Comparison of ENCODE assay signal across 11 cellular contexts in genomic region chr18:12879840-12880531, GRCh38. TPM values are rescaled to one million over a fixed set of nuclear protein-coding genes. Genes with fewer than 3 reads are reported as not detected.
DNase-seq lines count a peak whose midpoint lies in the region; ATAC-seq lines count a peak whose summit lies in the region.
"Had no signal": no experiment of that assay in that cellular context is flagged by ENCODE, and none has a peak within 500 bp of the region (broad histone marks: within the 10 kb centered on the region; RNA-seq: fewer than 3 reads in every experiment).

No MANE protein-coding gene starts in this region.

- H3K27ac Mint-ChIP-seq in activated CD4-positive, alpha-beta T cell treated with anti-CD3 and anti-CD28 coated beads, Interleukin-2, amount 10 ng/mL, durations not matched to agents 24 days and 14 days, result peak overlapping the region; percentile 70
- peak overlapping the region; percentile 13 to 96 for H3K27ac Mint-ChIP-seq in effector memory CD8-positive, alpha-beta T cell
- peak overlapping the region; percentile 6 for H3K27ac Mint-ChIP-seq in stimulated activated effector memory CD8-positive, alpha-beta T cell treated with anti-CD3 and anti-CD28 coated beads, Interleukin-12 subunit alpha, Interleukin-12 subunit beta, amount 100 ng/mL, for 72 hours
- H3K27ac Mint-ChIP-seq: HFFc6 had no signal

- no peak overlapping the region for H3K4me3 ChIP-seq in MG63
- H3K4me3 ChIP-seq: esophagus muscularis mucosa, SJSA1 had no signal

- no peaks in the 10 kb centered on the region for H3K36me3 ChIP-seq in MG63

- no peak for ATAC-seq in effector memory CD8-positive, alpha-beta T cell (replicated peaks)
- no peak for ATAC-seq in stimulated activated effector memory CD8-positive, alpha-beta T cell treated with anti-CD3 and anti-CD28 coated beads, Interleukin-12 subunit alpha, Interleukin-12 subunit beta, amount 100 ng/mL, for 72 hours

- H3K36me3 Mint-ChIP-seq in activated CD4-positive, alpha-beta T cell treated with anti-CD3 and anti-CD28 coated beads, Interleukin-2, amount 10 ng/mL, durations not matched to agents 24 days and 14 days (ENCODE audit: low read depth), result peaks cover 34% of the 10 kb centered on the region
- peaks cover 28% of the 10 kb centered on the region for H3K36me3 Mint-ChIP-seq in effector memory CD8-positive, alpha-beta T cell (ENCODE audit: insufficient read depth)
- H3K36me3 Mint-ChIP-seq in stimulated activated effector memory CD8-positive, alpha-beta T cell treated with anti-CD3 and anti-CD28 coated beads, Interleukin-12 subunit alpha, Interleukin-12 subunit beta, amount 100 ng/mL, for 72 hours, result peaks cover 47% of the 10 kb centered on the region

- DNase-seq in activated CD4-positive, alpha-beta T cell treated with anti-CD3 and anti-CD28 coated beads, Interleukin-2, amount 10 ng/mL, durations not matched to agents 24 days and 14 days, result no peak
- DNase-seq in activated CD4-positive, alpha-beta T cell treated with anti-CD3 and anti-CD28 coated beads, Interleukin-2, amount 50 U/mL, for 4 hours, result no peak
- DNase-seq in NOMO-1 treated with dmso at 0.1 percent for 144 hours (lab: John Stamatoyannopoulos, UW; ENCODE audit: unreplicated experiment), result peak; percentile 63
- DNase-seq in effector memory CD8-positive, alpha-beta T cell, result no peak
- no peak for DNase-seq in stimulated activated effector memory CD8-positive, alpha-beta T cell treated with anti-CD3 and anti-CD28 coated beads, Interleukin-12 subunit alpha, Interleukin-12 subunit beta, amount 100 ng/mL, for 72 hours (ENCODE audit: low spot score in 2 of 2)
- no peak for DNase-seq in MG63
- no peak for DNase-seq in NCI-H2227 (lab: John Stamatoyannopoulos, UW; ENCODE audit: unreplicated experiment)
- DNase-seq in retina, result no peak
- DNase-seq: HFFc6 had no signal

- H3K4me3 Mint-ChIP-seq in activated CD4-positive, alpha-beta T cell treated with anti-CD3 and anti-CD28 coated beads, Interleukin-2, amount 10 ng/mL, durations not matched to agents 24 days and 14 days, result peak overlapping the region; percentile 86
- peak overlapping the region; percentile 24 to 94 for H3K4me3 Mint-ChIP-seq in effector memory CD8-positive, alpha-beta T cell
- peak overlapping the region; percentile 80 for H3K4me3 Mint-ChIP-seq in stimulated activated effector memory CD8-positive, alpha-beta T cell treated with anti-CD3 and anti-CD28 coated beads, Interleukin-12 subunit alpha, Interleukin-12 subunit beta, amount 100 ng/mL, for 72 hours
- H3K4me3 Mint-ChIP-seq: HFFc6 had no signal

- no peaks in the 10 kb centered on the region for H3K9me3 Mint-ChIP-seq in activated CD4-positive, alpha-beta T cell treated with anti-CD3 and anti-CD28 coated beads, Interleukin-2, amount 10 ng/mL, durations not matched to agents 24 days and 14 days
- H3K9me3 Mint-ChIP-seq in effector memory CD8-positive, alpha-beta T cell, result no peaks in the 10 kb centered on the region
- no peaks in the 10 kb centered on the region for H3K9me3 Mint-ChIP-seq in stimulated activated effector memory CD8-positive, alpha-beta T cell treated with anti-CD3 and anti-CD28 coated beads, Interleukin-12 subunit alpha, Interleukin-12 subunit beta, amount 100 ng/mL, for 72 hours
- H3K9me3 Mint-ChIP-seq: HFFc6 had no signal

- H3K9me3 ChIP-seq in MG63, result no peaks in the 10 kb centered on the region
- H3K9me3 ChIP-seq: esophagus muscularis mucosa, SJSA1 had no signal

- no peaks in the 10 kb centered on the region for H3K27me3 Mint-ChIP-seq in activated CD4-positive, alpha-beta T cell treated with anti-CD3 and anti-CD28 coated beads, Interleukin-2, amount 10 ng/mL, durations not matched to agents 24 days and 14 days
- no peaks in the 10 kb centered on the region for H3K27me3 Mint-ChIP-seq in effector memory CD8-positive, alpha-beta T cell

- H3K4me1 Mint-ChIP-seq in activated CD4-positive, alpha-beta T cell treated with anti-CD3 and anti-CD28 coated beads, Interleukin-2, amount 10 ng/mL, durations not matched to agents 24 days and 14 days, result peaks cover 54% of the 10 kb centered on the region
- H3K4me1 Mint-ChIP-seq in effector memory CD8-positive, alpha-beta T cell (ENCODE audit: low read depth in 2 of 2), result peaks cover 52 to 71% of the 10 kb centered on the region in 2 donors
- peaks cover 64% of the 10 kb centered on the region for H3K4me1 Mint-ChIP-seq in stimulated activated effector memory CD8-positive, alpha-beta T cell treated with anti-CD3 and anti-CD28 coated beads, Interleukin-12 subunit alpha, Interleukin-12 subunit beta, amount 100 ng/mL, for 72 hours

- intact Hi-C loops in activated CD4-positive, alpha-beta T cell treated with anti-CD3 and anti-CD28 coated beads, Interleukin-2, amount 10 ng/mL, durations not matched to agents 24 days and 14 days (cut with micrococcal nuclease), result no loop called here

- no peaks in the 10 kb centered on the region for H3K27me3 ChIP-seq in MG63
- H3K27me3 ChIP-seq: esophagus muscularis mucosa, SJSA1 had no signal

RNA-seq across cellular contexts. Expression of gene PTPN2, which starts 4.1 kb away (rescaled TPM):
- 68.8 and 72.5 TPM in 2 replicates for total RNA-seq in activated CD4-positive, alpha-beta T cell treated with anti-CD3 and anti-CD28 coated beads, Interleukin-2, amount 10 ng/mL, durations not matched to agents 24 days and 14 days
- total RNA-seq in MG63 (2014; rRNA removed; shearing (Covaris generic); ENCODE audit: low replicate concordance), result 23.3 and 25.1 TPM in 2 replicates

Comparison
In these comparisons a context has a peak if more than half of its experiments do, and no peak if none do; other contexts are left out.
1. H3K27ac Mint-ChIP-seq: peak in every context shown above with its lines; median percentile 70 in activated CD4-positive, alpha-beta T cell treated with anti-CD3 and anti-CD28 coated beads, Interleukin-2, amount 10 ng/mL, durations not matched to agents 24 days and 14 days; 54 in effector memory CD8-positive, alpha-beta T cell; 6 in stimulated activated effector memory CD8-positive, alpha-beta T cell treated with anti-CD3 and anti-CD28 coated beads, Interleukin-12 subunit alpha, Interleukin-12 subunit beta, amount 100 ng/mL, for 72 hours.